ENCODE assay signal across 21 cellular contexts in the genomic region with DNA sequence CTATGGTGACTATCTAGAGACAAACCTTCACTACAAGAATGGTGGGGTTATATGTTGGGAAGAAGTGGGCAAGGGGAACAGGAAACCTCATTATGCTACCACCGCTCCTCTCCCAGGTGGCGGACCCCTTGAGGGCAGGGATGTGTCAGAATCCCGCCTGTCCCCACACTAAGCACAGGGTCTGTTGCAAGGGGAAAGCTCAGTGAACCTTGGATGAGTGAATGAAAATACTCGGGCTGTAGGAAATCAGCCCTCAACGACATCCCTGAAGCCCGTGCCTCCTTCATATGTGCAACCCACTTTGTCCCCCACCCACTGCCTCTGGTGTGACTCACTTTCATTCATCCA.
DNase-seq lines count a peak whose midpoint lies in the region; ATAC-seq and TF ChIP-seq lines count a peak whose summit lies in the region.
"Had no signal": no experiment of that assay in that cellular context is flagged by ENCODE, and none has a peak within 500 bp of the region (broad histone marks: within the 10 kb centered on the region; RNA-seq: fewer than 3 reads in every experiment).

No MANE protein-coding gene starts in this region.

- no peaks in the 10 kb centered on the region for H3K36me3 Mint-ChIP-seq in nephron (ENCODE audit: low read depth)
- no peaks in the 10 kb centered on the region for H3K36me3 Mint-ChIP-seq in progenitor cell of endocrine pancreas (ENCODE audit: insufficient read depth)
- H3K36me3 Mint-ChIP-seq: activated naive CD4-positive, alpha-beta T cell treated with anti-CD3 and anti-CD28 coated beads, Interleukin-2, amount 10 ng/mL, durations not matched to agents 7 days and 5 days; stimulated activated memory B cell treated with anti-CD40 and anti-IgM and Interleukin-4, amounts not matched to agents 10 μg/mL and 1 μg/mL and 100 μg/mL, for 72 hours had no signal

- no peaks in the 10 kb centered on the region for H4K20me1 ChIP-seq in GM23248 (ENCODE audit: insufficient read depth)

- ATAC-seq in HG02852 (IDR thresholded peaks at IDR 0.05; ENCODE audit: unreplicated experiment), result no peak
- ATAC-seq: activated CD4-positive, CD25-positive, alpha-beta regulatory T cell treated with anti-CD3 and anti-CD28 coated beads, Interleukin-2, amount 50 U/mL, for 24 hours; stimulated activated memory B cell treated with anti-CD40 and anti-IgM and Interleukin-4, amounts not matched to agents 10 μg/mL and 1 μg/mL and 100 μg/mL, for 72 hours had no signal

- H3K36me3 ChIP-seq in GM23248 (ENCODE audit: low read depth), result no peaks in the 10 kb centered on the region
- no peaks in the 10 kb centered on the region for H3K36me3 ChIP-seq in esophagus (ENCODE audit: control insufficient read depth in 2 of 2, insufficient read depth in 2 of 2, low read length in 1 of 2)
- H3K36me3 ChIP-seq in suprapubic skin, result no peaks in the 10 kb centered on the region
- H3K36me3 ChIP-seq: right lobe of liver had no signal

- 0 out of 2 replicates have a peak overlapping the region, but pooled peaks have one; percentile 26 for H3K4me3 ChIP-seq in GM23248
- no peak overlapping the region for H3K4me3 ChIP-seq in esophagus (ENCODE audit: low read depth in 1 of 2, low read length in 2 of 2)
- H3K4me3 ChIP-seq in suprapubic skin, result no peak overlapping the region
- H3K4me3 ChIP-seq: right lobe of liver had no signal

- in situ Hi-C loops in GM23248 (cut with MboI), result no loop called here

- H3K9ac ChIP-seq in GM23248, result peak overlapping the region; percentile 70

- peaks cover 41% of the 10 kb centered on the region for H3K27me3 Mint-ChIP-seq in nephron (ENCODE audit: low read depth)
- peaks cover 4% of the 10 kb centered on the region for H3K27me3 Mint-ChIP-seq in progenitor cell of endocrine pancreas

- H3K4me2 ChIP-seq in GM23248 (ENCODE audit: unreplicated experiment), result peak overlapping the region; percentile 67

- H3K4me1 Mint-ChIP-seq in nephron, result peaks cover 24% of the 10 kb centered on the region
- H3K4me1 Mint-ChIP-seq in progenitor cell of endocrine pancreas (ENCODE audit: low read depth), result peaks cover 21% of the 10 kb centered on the region
- H3K4me1 Mint-ChIP-seq: activated naive CD4-positive, alpha-beta T cell treated with anti-CD3 and anti-CD28 coated beads, Interleukin-2, amount 10 ng/mL, durations not matched to agents 7 days and 5 days had no signal

- H3K9me3 Mint-ChIP-seq in nephron (no peaks in the 10 kb centered on the region), progenitor cell of endocrine pancreas (ENCODE audit: low read depth) (no peaks in the 10 kb centered on the region)
- H3K9me3 Mint-ChIP-seq: activated naive CD4-positive, alpha-beta T cell treated with anti-CD3 and anti-CD28 coated beads, Interleukin-2, amount 10 ng/mL, durations not matched to agents 7 days and 5 days had no signal

- no peak for TF ChIP-seq CTCF in nephron (IDR thresholded peaks at IDR 0.05; ENCODE audit: unreplicated experiment in 3 of 3)
- no peak for TF ChIP-seq CTCF in suprapubic skin (IDR thresholded peaks at IDR 0.05)
- no peak for TF ChIP-seq CTCF in progenitor cell of endocrine pancreas (IDR thresholded peaks at IDR 0.05; ENCODE audit: unreplicated experiment)

- H2AFZ ChIP-seq in GM23248, result peak overlapping the region; percentile 44

- H3K4me1 ChIP-seq in GM23248 (ENCODE audit: insufficient read depth) (peaks cover 54% of the 10 kb centered on the region), esophagus (ENCODE audit: control insufficient read depth in 2 of 2, insufficient read depth in 2 of 2, low read length in 1 of 2) (peaks cover 2 to 14% of the 10 kb centered on the region in 2 donors), suprapubic skin (peaks cover 37% of the 10 kb centered on the region)
- H3K4me1 ChIP-seq: right lobe of liver had no signal

- H3K9me2 ChIP-seq in GM23248 (ENCODE audit: insufficient read depth), result no peaks in the 10 kb centered on the region

- no peak for DNase-seq in GM23248
- DNase-seq in suprapubic skin (ENCODE audit: low spot score in 2 of 2), result peak in 1 of 2 donors; percentile 79
- DNase-seq in hippocampal formation (lab: John Stamatoyannopoulos, UW), result no peak
- no peak for DNase-seq in progenitor cell of endocrine pancreas (ENCODE audit: low spot score, unreplicated experiment)
- DNase-seq in cortex of kidney (lab: John Stamatoyannopoulos, UW), result no peak
- DNase-seq: ACHN; activated naive CD4-positive, alpha-beta T cell treated with anti-CD3 and anti-CD28 coated beads, Interleukin-2, amount 10 ng/mL, durations not matched to agents 7 days and 5 days; cerebellar nuclear complex; effector CD4-positive, alpha-beta T cell; GDM1; KG1; NCI-H2171 treated with DMSO at 0.1 percent for 48 hours; NCI-H526; nucleus accumbens; right lobe of liver; RPMI8226 had no signal

- H3K27ac ChIP-seq in GM23248, result peak overlapping the region; percentile 93
- H3K27ac ChIP-seq in esophagus (ENCODE audit: low read depth in 2 of 2, low read length in 1 of 2), result peak overlapping the region; percentile 43 to 62
- H3K27ac ChIP-seq in suprapubic skin, result peak overlapping the region; percentile 75
- H3K27ac ChIP-seq: right lobe of liver had no signal

- H3K79me2 ChIP-seq in GM23248 (ENCODE audit: insufficient read depth), result no peaks in the 10 kb centered on the region

- H3K27ac Mint-ChIP-seq in nephron, result peak overlapping the region; percentile 75 to 92 (median 78)
- H3K27ac Mint-ChIP-seq in progenitor cell of endocrine pancreas, result no peak overlapping the region
- H3K27ac Mint-ChIP-seq: activated naive CD4-positive, alpha-beta T cell treated with anti-CD3 and anti-CD28 coated beads, Interleukin-2, amount 10 ng/mL, durations not matched to agents 7 days and 5 days; stimulated activated memory B cell treated with anti-CD40 and anti-IgM and Interleukin-4, amounts not matched to agents 10 μg/mL and 1 μg/mL and 100 μg/mL, for 72 hours had no signal

- TF ChIP-seq EP300 in suprapubic skin (IDR thresholded peaks at IDR 0.05), result no peak

- TF ChIP-seq POLR2A in suprapubic skin (IDR thresholded peaks at IDR 0.05), result no peak

- H3K4me3 Mint-ChIP-seq in nephron, result no peak overlapping the region
- H3K4me3 Mint-ChIP-seq in progenitor cell of endocrine pancreas (ENCODE audit: low read depth), result no peak overlapping the region
- H3K4me3 Mint-ChIP-seq: activated naive CD4-positive, alpha-beta T cell treated with anti-CD3 and anti-CD28 coated beads, Interleukin-2, amount 10 ng/mL, durations not matched to agents 7 days and 5 days; stimulated activated memory B cell treated with anti-CD40 and anti-IgM and Interleukin-4, amounts not matched to agents 10 μg/mL and 1 μg/mL and 100 μg/mL, for 72 hours had no signal

- peaks cover 32% of the 10 kb centered on the region for H3F3A ChIP-seq in GM23248 (ENCODE audit: insufficient read depth)

- H3K9me3 ChIP-seq in GM23248 (ENCODE audit: low read depth), result no peaks in the 10 kb centered on the region
- no peaks in the 10 kb centered on the region for H3K9me3 ChIP-seq in esophagus (ENCODE audit: control insufficient read depth in 2 of 2, insufficient read depth in 1 of 2, low read depth in 1 of 2, low read length in 1 of 2)
- H3K9me3 ChIP-seq in suprapubic skin, result no peaks in the 10 kb centered on the region
- H3K9me3 ChIP-seq: right lobe of liver had no signal

- WGBS in GM23248 (ENCODE audit: low coverage in 1 of 2, low lambda C conversion rate in 2 of 2, missing lambda C conversion rate in 2 of 2), 2 experiments, result 47 to 50% methylated on average over 6 of the region's 6 CpGs
- 70 to 74% methylated on average over 6 of the region's 6 CpGs for WGBS in esophagus, 2 donors
- 87% methylated on average over 4 of the region's 6 CpGs for WGBS in suprapubic skin

- H3K27me3 ChIP-seq in GM23248 (replicated peaks; ENCODE audit: insufficient read depth), result no peaks in the 10 kb centered on the region
- no peaks in the 10 kb centered on the region for H3K27me3 ChIP-seq in esophagus (ENCODE audit: control insufficient read depth in 1 of 2, insufficient read depth in 2 of 2, low read length in 2 of 2)
- H3K27me3 ChIP-seq in suprapubic skin, result no peaks in the 10 kb centered on the region
- H3K27me3 ChIP-seq: right lobe of liver had no signal
